ENCODE assay signal across 9 cellular contexts in genomic region chr22:45235851-45236342, GRCh38.
DNase-seq lines count a peak whose midpoint lies in the region; ATAC-seq and TF ChIP-seq lines count a peak whose summit lies in the region.
"Had no signal": no experiment of that assay in that cellular context is flagged by ENCODE, and none has a peak within 500 bp of the region (broad histone marks: within the 10 kb centered on the region; RNA-seq: fewer than 3 reads in every experiment).

No MANE protein-coding gene starts in this region.

- peak overlapping the region; percentile 41; the same call in 1 of the 2 replicates for H3K4me2 ChIP-seq in OCI-LY1 (ENCODE audit: low read length)

- no peaks in the 10 kb centered on the region for H3K9me3 ChIP-seq in OCI-LY1 (ENCODE audit: low read length)

- H3K27me3 Mint-ChIP-seq in stimulated activated memory B cell treated with anti-CD40 and anti-IgM and Interleukin-4, amounts not matched to agents 10 μg/mL and 1 μg/mL and 100 μg/mL, for 72 hours: no peaks in the 10 kb centered on the region

- peaks cover 9% of the 10 kb centered on the region; the same call in 1 of the 2 replicates for H3K36me3 ChIP-seq in OCI-LY1 (ENCODE audit: insufficient read depth, low read length)

- no peak overlapping the region for H2AFZ ChIP-seq in OCI-LY1 (ENCODE audit: low read length)

- DNase-seq in NCI-H2029 (lab: John Stamatoyannopoulos, UW) (peak; percentile 44), NCI-H2029 treated with DMSO at 0.1 percent for 48 hours (lab: John Stamatoyannopoulos, UW) (no peak), globus pallidus (ENCODE audit: low spot score) (no peak)
- DNase-seq in stimulated activated naive CD4-positive, alpha-beta T cell treated with Interleukin-2 at 50 U/mL for 16 hours (lab: John Stamatoyannopoulos, UW): no peak
- DNase-seq: activated effector memory CD4-positive, alpha-beta T cell treated with Interleukin-2 at 50 U/mL for 16 hours had no signal

- no peaks in the 10 kb centered on the region for H3K9me3 Mint-ChIP-seq in stimulated activated memory B cell treated with anti-CD40 and anti-IgM and Interleukin-4, amounts not matched to agents 10 μg/mL and 1 μg/mL and 100 μg/mL, for 72 hours

- no peaks in the 10 kb centered on the region for H3K9me2 ChIP-seq in OCI-LY1 (ENCODE audit: low read depth, low read length)

- peaks cover 82% of the 10 kb centered on the region for H3K4me1 Mint-ChIP-seq in stimulated activated memory B cell treated with anti-CD40 and anti-IgM and Interleukin-4, amounts not matched to agents 10 μg/mL and 1 μg/mL and 100 μg/mL, for 72 hours

- no peaks in the 10 kb centered on the region for H3K79me2 ChIP-seq in OCI-LY1 (ENCODE audit: insufficient read depth, low read length)

- no peaks in the 10 kb centered on the region for H4K20me1 ChIP-seq in OCI-LY1 (ENCODE audit: insufficient read depth, low read length)

- peaks cover 34% of the 10 kb centered on the region for H3K4me1 ChIP-seq in OCI-LY1 (ENCODE audit: insufficient read depth, low read length, severe bottlenecking)

- peaks cover 12% of the 10 kb centered on the region for H3K36me3 Mint-ChIP-seq in stimulated activated memory B cell treated with anti-CD40 and anti-IgM and Interleukin-4, amounts not matched to agents 10 μg/mL and 1 μg/mL and 100 μg/mL, for 72 hours

- no peak for TF ChIP-seq CTCF in OCI-LY1 (IDR thresholded peaks at IDR 0.05; ENCODE audit: low read length)

- H3K27ac ChIP-seq in OCI-LY1 (ENCODE audit: low read depth, low read length, poor library complexity, severe bottlenecking): no peak overlapping the region

- ATAC-seq in HG02938 (IDR thresholded peaks at IDR 0.05; ENCODE audit: unreplicated experiment) (peak; percentile 7), HG03108 (IDR thresholded peaks at IDR 0.05; ENCODE audit: unreplicated experiment) (no peak)
- peak; percentile 61 for ATAC-seq in stimulated activated memory B cell treated with anti-CD40 and anti-IgM and Interleukin-4, amounts not matched to agents 10 μg/mL and 1 μg/mL and 100 μg/mL, for 72 hours

- no peaks in the 10 kb centered on the region for H3F3A ChIP-seq in OCI-LY1 (ENCODE audit: insufficient read depth, low read length)

- H3K27ac Mint-ChIP-seq in stimulated activated memory B cell treated with anti-CD40 and anti-IgM and Interleukin-4, amounts not matched to agents 10 μg/mL and 1 μg/mL and 100 μg/mL, for 72 hours: peak overlapping the region; percentile 82

- peak overlapping the region; percentile 9 for H3K4me3 ChIP-seq in OCI-LY1 (ENCODE audit: low read depth, low read length, poor library complexity, severe bottlenecking)

- H3K9ac ChIP-seq in OCI-LY1 (ENCODE audit: low read length): no peak overlapping the region

- peak overlapping the region; percentile 67 for H3K4me3 Mint-ChIP-seq in stimulated activated memory B cell treated with anti-CD40 and anti-IgM and Interleukin-4, amounts not matched to agents 10 μg/mL and 1 μg/mL and 100 μg/mL, for 72 hours

- no peaks in the 10 kb centered on the region for H3K27me3 ChIP-seq in OCI-LY1 (ENCODE audit: insufficient read depth, low read length)
